ENCODE assay signal across 9 cellular contexts in the genomic region with DNA sequence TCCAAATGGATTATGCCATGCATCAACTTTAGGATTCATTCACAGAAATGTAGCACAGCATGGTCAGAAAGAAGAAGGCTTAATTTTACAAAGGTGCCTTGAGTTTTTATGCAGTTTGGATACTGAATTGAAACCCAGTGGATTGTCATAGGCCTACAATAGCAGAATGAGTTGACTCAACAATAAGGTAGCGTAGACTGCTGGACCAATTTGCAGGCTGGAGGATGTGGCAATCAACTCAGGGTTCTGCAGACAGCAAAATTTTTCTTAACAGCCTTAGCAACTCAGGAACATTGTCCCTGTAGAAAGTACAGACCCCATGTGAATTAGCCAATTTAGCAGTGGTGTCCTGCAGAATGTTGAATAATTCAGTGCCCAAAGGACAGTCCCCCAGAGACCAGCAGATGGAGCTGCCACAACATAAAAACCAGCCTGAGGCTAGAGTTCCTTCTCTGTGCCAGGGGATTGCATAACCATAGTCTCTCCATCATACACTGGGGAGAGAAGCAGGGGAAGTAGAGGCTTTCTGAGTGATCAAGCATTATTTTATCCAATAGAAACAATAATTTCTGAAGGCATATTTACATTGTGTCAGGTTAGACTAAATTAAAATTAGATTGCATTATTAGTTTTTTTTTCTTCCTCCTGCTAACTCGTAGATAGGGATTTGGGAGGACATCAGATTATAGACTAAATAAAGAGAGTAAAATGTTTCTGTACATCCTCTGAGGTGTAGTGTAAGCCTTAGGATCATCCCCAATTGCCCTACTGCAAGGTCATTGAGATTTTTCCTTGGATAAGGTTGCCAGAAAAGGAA. TPM values are rescaled to one million over a fixed set of nuclear protein-coding genes. Genes with fewer than 3 reads are reported as not detected.
A peak's percentile ranks its signal among the peaks of the same experiment; 100 is the strongest.
DNase-seq lines count a peak whose midpoint lies in the region; ATAC-seq, FAIRE-seq and TF ChIP-seq lines count a peak whose summit lies in the region.
"Had no signal": no experiment of that assay in that cellular context is flagged by ENCODE, and none has a peak within 500 bp of the region (broad histone marks: within the 10 kb centered on the region; RNA-seq: fewer than 3 reads in every experiment).

No MANE protein-coding gene starts in this region.

- FAIRE-seq in HTR-8/SVneo (lab: Jason Lieb, UNC) = no peak
- FAIRE-seq: A204.1 had no signal

- ATAC-seq in GM21619 (IDR thresholded peaks at IDR 0.05; ENCODE audit: unreplicated experiment) = no peak

- H3K4me3 ChIP-seq in suprapubic skin = no peak overlapping the region

- H3K27me3 ChIP-seq in suprapubic skin = no peaks in the 10 kb centered on the region

- 68% methylated on average over 2 of the region's 2 CpGs for WGBS in suprapubic skin

- TF ChIP-seq POLR2A in suprapubic skin (IDR thresholded peaks at IDR 0.05) = no peak

- H3K4me1 ChIP-seq in suprapubic skin = peaks cover 3% of the 10 kb centered on the region

- no peak for TF ChIP-seq EP300 in suprapubic skin (IDR thresholded peaks at IDR 0.05)

- H3K36me3 ChIP-seq in suprapubic skin = no peaks in the 10 kb centered on the region

- TF ChIP-seq CTCF in suprapubic skin (IDR thresholded peaks at IDR 0.05) = peak; percentile 18 to 42

- peak; percentile 64 for DNase-seq in DMS 273 (lab: John Stamatoyannopoulos, UW; ENCODE audit: unreplicated experiment)
- no peak for DNase-seq in DMS 273 treated with DMSO at 0.1 percent for 48 hours (lab: John Stamatoyannopoulos, UW)
- peak; percentile 72 for DNase-seq in HTR-8/SVneo (ENCODE audit: insufficient read length, low spot score)
- peak; percentile 78 for DNase-seq in RPMI7951 (ENCODE audit: low read depth)
- peak; percentile 75 for DNase-seq in cerebellar cortex (ENCODE audit: low spot score)
- DNase-seq in kidney glomerular epithelial cell (lab: John Stamatoyannopoulos, UW) = peak; percentile 50
- no peak for DNase-seq in suprapubic skin (ENCODE audit: low spot score in 2 of 2)

- no peaks in the 10 kb centered on the region for H3K9me3 ChIP-seq in suprapubic skin

- no peak overlapping the region for H3K27ac ChIP-seq in suprapubic skin

RNA-seq across cellular contexts. Expression of a gene that starts 20.3 kb away (rescaled TPM):
- total RNA-seq in RPMI7951 (2014; rRNA removed; shearing (Covaris generic)) = 98.0 and 98.4 TPM in 2 replicates
- total RNA-seq in suprapubic skin = 10 to 100 TPM; 17.1 to 35.2 (median 26.4) TPM

RNA-seq across cellular contexts. Expression of a gene that starts 47.8 kb away (rescaled TPM):
- total RNA-seq in RPMI7951 (2014; rRNA removed; shearing (Covaris generic)) = 3.8 and 4.3 TPM in 2 replicates
- 1 to 10 TPM; 3.9 to 9.0 (median 6.4) TPM for total RNA-seq in suprapubic skin

Comparison
In these comparisons a context has a peak if more than half of its experiments do, and no peak if none do; other contexts are left out.
1. DNase-seq: peak in DMS 273 (single experiment), HTR-8/SVneo (single experiment), RPMI7951 (single experiment), cerebellar cortex (single experiment) and kidney glomerular epithelial cell (single experiment); none in DMS 273 treated with DMSO at 0.1 percent for 48 hours (single experiment) and suprapubic skin (0 of 2).